9 cellular contexts compared by ENCODE assay signal in the genomic region with DNA sequence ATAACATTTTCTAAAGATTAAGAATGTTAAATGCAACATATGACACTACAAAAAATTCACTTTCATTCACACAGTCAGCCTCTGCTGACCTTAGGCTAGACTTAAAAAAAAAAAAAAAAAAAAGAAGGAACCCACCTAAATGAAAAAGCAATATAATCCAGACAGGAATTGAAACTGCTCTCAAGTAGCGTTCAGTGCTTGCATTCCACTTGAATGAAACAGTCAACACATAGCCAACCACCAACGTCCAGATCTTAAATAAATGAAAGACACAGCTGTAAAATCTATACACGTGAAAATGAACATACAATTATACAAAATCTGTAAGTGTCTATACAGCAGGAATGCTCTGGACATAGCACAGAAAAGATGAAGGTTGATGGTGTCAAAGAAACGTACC. TPM values are rescaled to one million over a fixed set of nuclear protein-coding genes. Genes with fewer than 3 reads are reported as not detected.
DNase-seq lines count a peak whose midpoint lies in the region; ATAC-seq and TF ChIP-seq lines count a peak whose summit lies in the region.
"Had no signal": no experiment of that assay in that cellular context is flagged by ENCODE, and none has a peak within 500 bp of the region (broad histone marks: within the 10 kb centered on the region; RNA-seq: fewer than 3 reads in every experiment).

No MANE protein-coding gene starts in this region.

- no peak for ATAC-seq in activated T-cell treated with anti-CD3 and anti-CD28 coated beads, Interleukin-2, amount 50 U/mL, for 4 hours
- no peak for ATAC-seq in PC-3
- peak; percentile 71 to 79 for ATAC-seq in stimulated activated naive B cell treated with anti-CD40 and anti-IgM and Interleukin-4, amounts not matched to agents 10 μg/mL and 1 μg/mL and 100 μg/mL, for 72 hours (replicated peaks)

- H3K27ac ChIP-seq in PC-3 (ENCODE audit: low read length) (peak overlapping the region; percentile 39), epithelial cell of prostate (peak overlapping the region; percentile 82)
- H3K27ac ChIP-seq: RWPE1 had no signal

- intact Hi-C loops in PC-3 (cut with micrococcal nuclease) = no loop called here

- H3K27me3 ChIP-seq in PC-3 (ENCODE audit: low read length) = no peaks in the 10 kb centered on the region

- peaks cover 16% of the 10 kb centered on the region; the same call in 1 of the 2 replicates for H4K20me1 ChIP-seq in PC-3 (ENCODE audit: low read length)

- no peak for DNase-seq in activated T-cell treated with anti-CD3 and anti-CD28 coated beads, Interleukin-2, amount 50 U/mL, for 24 hours
- no peak for DNase-seq in activated T-cell treated with anti-CD3 and anti-CD28 coated beads, Interleukin-2, amount 50 U/mL, for 4 hours
- peak; percentile 23 for DNase-seq in PC-3
- no peak for DNase-seq in epithelial cell of prostate (ENCODE audit: low read depth, low spot score)
- no peak for DNase-seq in stimulated activated naive B cell treated with anti-CD40 and anti-IgM and Interleukin-4, amounts not matched to agents 10 μg/mL and 1 μg/mL and 100 μg/mL, for 72 hours
- no peak for DNase-seq in NCI-H82 (lab: John Stamatoyannopoulos, UW)
- no peak for DNase-seq in activated CD4-positive, alpha-beta T cell treated with anti-CD3 and anti-CD28 coated beads, Interleukin-2, amount 50 U/mL, for 48 hours
- DNase-seq in effector CD4-positive, alpha-beta T cell = no peak

- H3K36me3 Mint-ChIP-seq in activated T-cell treated with anti-CD3 and anti-CD28 coated beads, Interleukin-2, amount 50 U/mL, for 24 hours (ENCODE audit: low read depth) = peaks cover 27% of the 10 kb centered on the region
- H3K36me3 Mint-ChIP-seq in activated T-cell treated with anti-CD3 and anti-CD28 coated beads, Interleukin-2, amount 50 U/mL, for 4 hours (ENCODE audit: insufficient read depth) = peaks cover 15% of the 10 kb centered on the region
- peaks cover 7 to 15% of the 10 kb centered on the region in 2 donors for H3K36me3 Mint-ChIP-seq in stimulated activated naive B cell treated with anti-CD40 and anti-IgM and Interleukin-4, amounts not matched to agents 10 μg/mL and 1 μg/mL and 100 μg/mL, for 72 hours

- H3K4me1 ChIP-seq in PC-3 (ENCODE audit: insufficient read depth, low read length) = peaks cover 46% of the 10 kb centered on the region

- peak overlapping the region; percentile 94 for H3K27ac Mint-ChIP-seq in activated T-cell treated with anti-CD3 and anti-CD28 coated beads, Interleukin-2, amount 50 U/mL, for 24 hours
- H3K27ac Mint-ChIP-seq in stimulated activated naive B cell treated with anti-CD40 and anti-IgM and Interleukin-4, amounts not matched to agents 10 μg/mL and 1 μg/mL and 100 μg/mL, for 72 hours = no peak overlapping the region

- peaks cover 76% of the 10 kb centered on the region for H3K4me1 Mint-ChIP-seq in activated T-cell treated with anti-CD3 and anti-CD28 coated beads, Interleukin-2, amount 50 U/mL, for 24 hours (ENCODE audit: low read depth)
- H3K4me1 Mint-ChIP-seq in activated T-cell treated with anti-CD3 and anti-CD28 coated beads, Interleukin-2, amount 50 U/mL, for 4 hours (ENCODE audit: low read depth) = peaks cover 69% of the 10 kb centered on the region
- H3K4me1 Mint-ChIP-seq in stimulated activated naive B cell treated with anti-CD40 and anti-IgM and Interleukin-4, amounts not matched to agents 10 μg/mL and 1 μg/mL and 100 μg/mL, for 72 hours = peaks cover 30 to 64% of the 10 kb centered on the region in 2 donors

- TF ChIP-seq CTCF in PC-3 (conservative IDR thresholded peaks at IDR 0.05; ENCODE audit: low read depth, low read length) = no peak

- H3K9ac ChIP-seq in PC-3 (ENCODE audit: low read length) = no peak overlapping the region

- no peak overlapping the region for H3K4me3 ChIP-seq in PC-3 (ENCODE audit: low read length)

- no peaks in the 10 kb centered on the region for H3F3A ChIP-seq in PC-3 (ENCODE audit: low read length, unreplicated experiment)

- peaks cover 14% of the 10 kb centered on the region for H3K36me3 ChIP-seq in PC-3 (ENCODE audit: low read depth, low read length)

- no peaks in the 10 kb centered on the region for H3K9me3 ChIP-seq in PC-3 (ENCODE audit: low read length)

- CTCF ChIA-PET in PC-3 (lab: Charles Lee) = no interaction called here

- H3K9me2 ChIP-seq in PC-3 (replicated peaks; ENCODE audit: low read length) = no peaks in the 10 kb centered on the region

- BruUV-seq in PC-3 (replicated peaks; lab: Mats Ljungman, UMichigan) = no TSS peak

- H3K27me3 Mint-ChIP-seq in activated T-cell treated with anti-CD3 and anti-CD28 coated beads, Interleukin-2, amount 50 U/mL, for 24 hours = no peaks in the 10 kb centered on the region
- H3K27me3 Mint-ChIP-seq in activated T-cell treated with anti-CD3 and anti-CD28 coated beads, Interleukin-2, amount 50 U/mL, for 4 hours (ENCODE audit: low read depth) = no peaks in the 10 kb centered on the region
- H3K27me3 Mint-ChIP-seq in stimulated activated naive B cell treated with anti-CD40 and anti-IgM and Interleukin-4, amounts not matched to agents 10 μg/mL and 1 μg/mL and 100 μg/mL, for 72 hours = no peaks in the 10 kb centered on the region

- peaks cover 2% of the 10 kb centered on the region for H3K9me3 Mint-ChIP-seq in activated T-cell treated with anti-CD3 and anti-CD28 coated beads, Interleukin-2, amount 50 U/mL, for 24 hours
- no peaks in the 10 kb centered on the region for H3K9me3 Mint-ChIP-seq in activated T-cell treated with anti-CD3 and anti-CD28 coated beads, Interleukin-2, amount 50 U/mL, for 4 hours
- H3K9me3 Mint-ChIP-seq in stimulated activated naive B cell treated with anti-CD40 and anti-IgM and Interleukin-4, amounts not matched to agents 10 μg/mL and 1 μg/mL and 100 μg/mL, for 72 hours = peaks cover 0 to 2% of the 10 kb centered on the region in 2 donors

- POLR2A ChIA-PET in PC-3 (lab: Charles Lee; ENCODE audit: unreplicated experiment) = no interaction called here

- H3K4me3 Mint-ChIP-seq in activated T-cell treated with anti-CD3 and anti-CD28 coated beads, Interleukin-2, amount 50 U/mL, for 24 hours = peak overlapping the region; percentile 49
- H3K4me3 Mint-ChIP-seq in activated T-cell treated with anti-CD3 and anti-CD28 coated beads, Interleukin-2, amount 50 U/mL, for 4 hours = no peak overlapping the region
- peak overlapping the region in 1 of 2 donors; percentile 22 for H3K4me3 Mint-ChIP-seq in stimulated activated naive B cell treated with anti-CD40 and anti-IgM and Interleukin-4, amounts not matched to agents 10 μg/mL and 1 μg/mL and 100 μg/mL, for 72 hours

- H3K4me2 ChIP-seq in PC-3 (ENCODE audit: low read length) = peak overlapping the region; percentile 79

- no peak overlapping the region for H2AFZ ChIP-seq in PC-3 (ENCODE audit: low read length)

- peaks cover 97% of the 10 kb centered on the region for H3K79me2 ChIP-seq in PC-3 (ENCODE audit: low read length)

RNA-seq across cellular contexts. Expression of a gene that starts 11.4 kb away (rescaled TPM):
- total RNA-seq in activated T-cell treated with anti-CD3 and anti-CD28 coated beads, Interleukin-2, amount 50 U/mL, for 4 hours = 10 to 100 TPM; 18.7 to 19.6 (median 19.0) TPM
- total RNA-seq in PC-3 (2014; rRNA removed) = 23.7 and 30.8 TPM in 2 replicates

RNA-seq across cellular contexts. Expression of a gene that starts 58.7 kb away (rescaled TPM):
- under 1 TPM in 1 of 3 donors, not detected in 2; 0.10 TPM for total RNA-seq in activated T-cell treated with anti-CD3 and anti-CD28 coated beads, Interleukin-2, amount 50 U/mL, for 4 hours
- not detected in 2 replicates for total RNA-seq in PC-3 (2014; rRNA removed)

Comparison
In these comparisons a context has a peak if more than half of its experiments do, and no peak if none do; other contexts are left out.
1. ATAC-seq: peak in stimulated activated naive B cell treated with anti-CD40 and anti-IgM and Interleukin-4, amounts not matched to agents 10 μg/mL and 1 μg/mL and 100 μg/mL, for 72 hours (2 of 2); none in activated T-cell treated with anti-CD3 and anti-CD28 coated beads, Interleukin-2, amount 50 U/mL, for 4 hours (0 of 2) and PC-3 (single experiment).